Comparison of ENCODE assay signal across 10 cellular contexts in genomic region chr17:73203135-73203787, GRCh38. TPM values are rescaled to one million over a fixed set of nuclear protein-coding genes. Genes with fewer than 3 reads are reported as not detected.
DNase-seq lines count a peak whose midpoint lies in the region; ATAC-seq and TF ChIP-seq lines count a peak whose summit lies in the region.
"Had no signal": no experiment of that assay in that cellular context is flagged by ENCODE, and none has a peak within 500 bp of the region (broad histone marks: within the 10 kb centered on the region; RNA-seq: fewer than 3 reads in every experiment).

No MANE protein-coding gene starts in this region.

- peak overlapping the region; percentile 49 for H3K4me3 Mint-ChIP-seq in activated naive CD8-positive, alpha-beta T cell treated with anti-CD3 and anti-CD28 coated beads, Interleukin-2, amount 10 ng/mL, durations not matched to agents 7 days and 5 days

- H3K27ac ChIP-seq in right lobe of liver = peak overlapping the region in 1 of 3 donors; percentile 16
- H3K27ac ChIP-seq: tibial artery had no signal

- H3K9me3 ChIP-seq in right lobe of liver = no peaks in the 10 kb centered on the region
- H3K9me3 ChIP-seq: tibial artery had no signal

- H3K4me3 ChIP-seq in right lobe of liver = no peak overlapping the region
- H3K4me3 ChIP-seq: tibial artery had no signal

- peaks cover 40% of the 10 kb centered on the region for H3K36me3 Mint-ChIP-seq in activated naive CD8-positive, alpha-beta T cell treated with anti-CD3 and anti-CD28 coated beads, Interleukin-2, amount 10 ng/mL, durations not matched to agents 7 days and 5 days

- H3K4me1 ChIP-seq in right lobe of liver = peaks cover 0 to 44% (median 18%) of the 10 kb centered on the region in 4 donors
- H3K4me1 ChIP-seq: tibial artery had no signal

- H3K27ac Mint-ChIP-seq in activated naive CD8-positive, alpha-beta T cell treated with anti-CD3 and anti-CD28 coated beads, Interleukin-2, amount 10 ng/mL, durations not matched to agents 7 days and 5 days = peak overlapping the region; percentile 78

- TF ChIP-seq CTCF in right lobe of liver (IDR thresholded peaks at IDR 0.05) = no peak

- no peaks in the 10 kb centered on the region for H3K9me3 Mint-ChIP-seq in activated naive CD8-positive, alpha-beta T cell treated with anti-CD3 and anti-CD28 coated beads, Interleukin-2, amount 10 ng/mL, durations not matched to agents 7 days and 5 days

- 38% methylated on average over 8 of the region's 8 CpGs for WGBS in right lobe of liver (ENCODE audit: insufficient coverage, low coverage, low lambda C conversion rate, missing lambda C conversion rate)

- peak; percentile 72 for ATAC-seq in Right ventricle myocardium superior (ENCODE audit: poor library complexity)
- ATAC-seq in activated naive CD8-positive, alpha-beta T cell treated with anti-CD3 and anti-CD28 coated beads, Interleukin-2, amount 10 ng/mL, durations not matched to agents 7 days and 5 days (ENCODE audit: low read depth) = peak; percentile 68
- peak in 3 of 4 donors; percentile 14 to 43 (median 32) for ATAC-seq in right lobe of liver

- H3K4me1 Mint-ChIP-seq in activated naive CD8-positive, alpha-beta T cell treated with anti-CD3 and anti-CD28 coated beads, Interleukin-2, amount 10 ng/mL, durations not matched to agents 7 days and 5 days = peaks cover 33% of the 10 kb centered on the region

- H3K36me3 ChIP-seq in right lobe of liver = peaks cover 17 to 65% (median 29%) of the 10 kb centered on the region in 4 donors

- no peaks in the 10 kb centered on the region for H3K27me3 ChIP-seq in right lobe of liver
- H3K27me3 ChIP-seq: tibial artery had no signal

- intact Hi-C loops in Right ventricle myocardium superior (cut with DNase I) (no loop called here), cardiac septum (cut with DNase I) (no loop called here), right lobe of liver (cut with DNase I) (no loop called here)

- H3K27me3 Mint-ChIP-seq in activated naive CD8-positive, alpha-beta T cell treated with anti-CD3 and anti-CD28 coated beads, Interleukin-2, amount 10 ng/mL, durations not matched to agents 7 days and 5 days = no peaks in the 10 kb centered on the region

- POLR2A ChIA-PET in activated naive CD8-positive, alpha-beta T cell treated with anti-CD3 and anti-CD28 coated beads, Interleukin-2, amount 10 ng/mL, durations not matched to agents 7 days and 5 days (lab: Charles Lee) = interaction anchor here (1.3 to 4.0 kb wide), 2 partner anchors 9 to 29 kb away, joined by 4 to 21 read pairs; a partner anchor contains a TSS

- TF ChIP-seq POLR2A in right lobe of liver (IDR thresholded peaks at IDR 0.05) = no peak

- DNase-seq in Right ventricle myocardium superior = no peak
- DNase-seq in cardiac septum (ENCODE audit: low spot score) = no peak
- no peak for DNase-seq in activated naive CD8-positive, alpha-beta T cell treated with anti-CD3 and anti-CD28 coated beads, Interleukin-2, amount 10 ng/mL, durations not matched to agents 7 days and 5 days
- no peak for DNase-seq in right lobe of liver
- no peak for DNase-seq in HCEC 1CT
- no peak for DNase-seq in NCI-H2171 treated with DMSO at 0.1 percent for 48 hours (lab: John Stamatoyannopoulos, UW)
- no peak for DNase-seq in islet precursor cell
- no peak for DNase-seq in dedifferentiated amniotic fluid mesenchymal stem cell (ENCODE audit: extremely low spot score)
- DNase-seq: COR-L47 had no signal

RNA-seq across cellular contexts. Expression of gene COG1, which starts 10.4 kb away (rescaled TPM):
- 46.1 TPM for total RNA-seq in Right ventricle myocardium superior
- 48.5 TPM for total RNA-seq in cardiac septum
- total RNA-seq in activated naive CD8-positive, alpha-beta T cell treated with anti-CD3 and anti-CD28 coated beads, Interleukin-2, amount 10 ng/mL, durations not matched to agents 7 days and 5 days = 10 to 100 TPM; 51.8 to 53.7 TPM
- total RNA-seq in right lobe of liver = 10 to 100 TPM; 10.5 to 24.7 (median 16.9) TPM

RNA-seq across cellular contexts. Expression of gene SSTR2, which starts 38.5 kb away (rescaled TPM):
- total RNA-seq in Right ventricle myocardium superior = 0.56 TPM
- total RNA-seq in cardiac septum = 0.59 TPM
- not detected for total RNA-seq in activated naive CD8-positive, alpha-beta T cell treated with anti-CD3 and anti-CD28 coated beads, Interleukin-2, amount 10 ng/mL, durations not matched to agents 7 days and 5 days
- 1 to 10 TPM in 1 of 6 experiments, under 1 TPM in 5; 0.12 to 1.2 (median 0.51) TPM for total RNA-seq in right lobe of liver

RNA-seq across cellular contexts. Expression of gene CPSF4L, which starts 58.4 kb away (rescaled TPM):
- total RNA-seq in Right ventricle myocardium superior (not detected), cardiac septum (not detected), right lobe of liver (not detected)
- total RNA-seq in activated naive CD8-positive, alpha-beta T cell treated with anti-CD3 and anti-CD28 coated beads, Interleukin-2, amount 10 ng/mL, durations not matched to agents 7 days and 5 days = not detected
